Comparison of ENCODE assay signal across 1 cellular context in genomic region chr20:4449977-4450715, GRCh38.
TF ChIP-seq lines count a peak whose summit lies in the region.

No MANE protein-coding gene starts in this region.

TF ChIP-seq in HepG2, 621 proteins besides CTCF, POLR2A, EP300 and RAD21 (continued from another document):
- no peak for TF ChIP-seq ZBTB46 (CRISPR knock-in tag; IDR thresholded peaks at IDR 0.05; ENCODE audit: borderline replicate concordance)
- TF ChIP-seq TEAD3 (CRISPR knock-in tag; optimal IDR thresholded peaks at IDR 0.05; ENCODE audit: borderline replicate concordance): peak; percentile 8
- no peak for TF ChIP-seq ZNF572 (CRISPR knock-in tag; IDR thresholded peaks at IDR 0.05)
- no peak for TF ChIP-seq HMG20A (CRISPR knock-in tag; IDR thresholded peaks at IDR 0.05; ENCODE audit: borderline replicate concordance)
- TF ChIP-seq FOXK2 (IDR thresholded peaks at IDR 0.05): no peak
- no peak for TF ChIP-seq ZNF367 (CRISPR knock-in tag; IDR thresholded peaks at IDR 0.05; ENCODE audit: borderline replicate concordance)
- TF ChIP-seq ZKSCAN5 (CRISPR knock-in tag; IDR thresholded peaks at IDR 0.05): no peak
- no peak for TF ChIP-seq CAMTA2 (CRISPR knock-in tag; IDR thresholded peaks at IDR 0.05; ENCODE audit: borderline replicate concordance)
- no peak for TF ChIP-seq PRDM15 (CRISPR knock-in tag; IDR thresholded peaks at IDR 0.05)
- TF ChIP-seq HNRNPH1 (optimal IDR thresholded peaks at IDR 0.05; ENCODE audit: low read depth, low read length): no peak
- TF ChIP-seq SMARCC2 (IDR thresholded peaks at IDR 0.05): no peak
- peak; percentile 72 for TF ChIP-seq CEBPB (IDR thresholded peaks at IDR 0.05; ENCODE audit: borderline replicate concordance, low read depth, low read length)
- no peak for TF ChIP-seq TP53 (CRISPR knock-in tag; conservative IDR thresholded peaks at IDR 0.05)
- TF ChIP-seq ZNF496 (CRISPR knock-in tag; IDR thresholded peaks at IDR 0.05; ENCODE audit: insufficient replicate concordance): no peak
- TF ChIP-seq XRCC5 (optimal IDR thresholded peaks at IDR 0.05; ENCODE audit: low read length): no peak
- TF ChIP-seq MXI1 (IDR thresholded peaks at IDR 0.05; ENCODE audit: borderline replicate concordance, low read depth, low read length): no peak
- TF ChIP-seq ZBTB34 (CRISPR knock-in tag; IDR thresholded peaks at IDR 0.05): 0 out of 2 replicates have a peak, but pooled peaks have one; percentile 32
- TF ChIP-seq BORCS8-MEF2B (CRISPR knock-in tag; IDR thresholded peaks at IDR 0.05): no peak
